ENCODE assay signal across 16 cellular contexts in the genomic region with DNA sequence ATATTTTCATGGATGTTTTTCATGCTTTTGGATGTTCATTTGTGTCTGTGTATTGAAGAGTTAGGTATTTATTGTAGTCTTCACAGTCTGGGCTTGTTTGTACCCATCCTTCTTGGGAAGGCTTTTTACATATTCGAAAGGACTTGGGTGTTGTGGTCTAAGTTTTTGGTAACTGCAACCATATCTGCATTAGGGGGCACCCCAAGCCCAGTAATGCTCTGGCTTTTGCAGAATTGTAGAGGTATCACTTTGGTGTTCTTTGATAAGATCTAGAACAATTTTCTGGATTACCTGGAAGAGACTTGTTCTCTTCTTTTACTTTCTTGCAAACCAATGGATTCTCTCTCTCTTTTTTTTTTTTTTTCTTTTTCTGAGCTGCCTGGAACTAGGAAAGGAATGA.
DNase-seq lines count a peak whose midpoint lies in the region; ATAC-seq and TF ChIP-seq lines count a peak whose summit lies in the region.
"Had no signal": no experiment of that assay in that cellular context is flagged by ENCODE, and none has a peak within 500 bp of the region (broad histone marks: within the 10 kb centered on the region; RNA-seq: fewer than 3 reads in every experiment).

No MANE protein-coding gene starts in this region.

- peak; percentile 70 to 72 for TF ChIP-seq RAD21 in liver (IDR thresholded peaks at IDR 0.05)

- no peak overlapping the region for H3K27ac ChIP-seq in liver (ENCODE audit: low read depth in 1 of 2, low read length in 2 of 2)
- H3K27ac ChIP-seq: parathyroid adenoma, PC-9 had no signal

- no peak overlapping the region for H3K27ac Mint-ChIP-seq in activated CD4-positive, alpha-beta T cell treated with anti-CD3 and anti-CD28 coated beads for 36 hours
- H3K27ac Mint-ChIP-seq: T-helper 2 cell treated with Interferon-gamma antibody and Interleukin-4, amounts not matched to agents 5 μg/mL and 100 μg/mL, for 36 hours had no signal

- H3K9ac ChIP-seq in liver (ENCODE audit: low read depth in 1 of 2, low read length in 2 of 2): no peak overlapping the region
- H3K9ac ChIP-seq: parathyroid adenoma had no signal

- CTCF ChIA-PET in activated CD4-positive, alpha-beta T cell treated with anti-CD3 and anti-CD28 coated beads for 36 hours (lab: Charles Lee): no interaction called here

- peak; percentile 27 for DNase-seq in activated CD4-positive, alpha-beta T cell treated with anti-CD3 and anti-CD28 coated beads for 36 hours
- DNase-seq in activated CD4-positive, alpha-beta T cell treated with anti-CD3 and anti-CD28 coated beads, Interleukin-2, amount 50 U/mL, for 48 hours: no peak
- DNase-seq in GM20000 (ENCODE audit: low spot score): no peak
- peak; percentile 10 for DNase-seq in OCI-M1 (lab: John Stamatoyannopoulos, UW)
- DNase-seq in medulla oblongata (ENCODE audit: extremely low spot score): no peak
- DNase-seq in RPMI8226: no peak
- no peak for DNase-seq in nucleus accumbens (lab: John Stamatoyannopoulos, UW)
- DNase-seq: DND-41; effector CD4-positive, alpha-beta T cell; IMR-90; NCI-H2029; PC-9 had no signal

- no peaks in the 10 kb centered on the region for H3K27me3 ChIP-seq in liver (ENCODE audit: control insufficient read depth in 4 of 4, insufficient read depth in 4 of 4, low read length in 3 of 4)

- peaks cover 0 to 5% (median 0%) of the 10 kb centered on the region in 4 donors for H3K4me1 ChIP-seq in liver (ENCODE audit: control insufficient read depth in 4 of 4, insufficient read depth in 4 of 4, low read length in 3 of 4)
- H3K4me1 ChIP-seq: parathyroid adenoma had no signal

- peaks cover 4% of the 10 kb centered on the region for H3K27me3 Mint-ChIP-seq in activated CD4-positive, alpha-beta T cell treated with anti-CD3 and anti-CD28 coated beads for 36 hours

- no peaks in the 10 kb centered on the region for H3K9me3 ChIP-seq in liver (ENCODE audit: control insufficient read depth in 4 of 4, low read length in 3 of 4)

- intact Hi-C loops in activated CD4-positive, alpha-beta T cell treated with anti-CD3 and anti-CD28 coated beads for 36 hours (cut with DNase I, micrococcal nuclease): no loop called here

- H3K36me3 ChIP-seq in liver (ENCODE audit: control insufficient read depth in 4 of 4, insufficient read depth in 3 of 4, low read depth in 1 of 4, low read length in 3 of 4): no peaks in the 10 kb centered on the region

- WGBS in liver: 74% methylated on average over 1 of the region's 1 CpG

- H3K4me3 ChIP-seq in liver (ENCODE audit: low read depth in 1 of 3, low read length in 3 of 3): no peak overlapping the region
- H3K4me3 ChIP-seq: lung, PC-9 had no signal

- TF ChIP-seq CTCF in GM20000 (IDR thresholded peaks at IDR 0.05; ENCODE audit: extremely low read depth, missing control alignments) (peak; percentile 9), liver (IDR thresholded peaks at IDR 0.05; ENCODE audit: low read depth, low read length, missing input control) (peak; percentile 28)

- POLR2A ChIA-PET in activated CD4-positive, alpha-beta T cell treated with anti-CD3 and anti-CD28 coated beads for 36 hours (lab: Charles Lee): no interaction called here

- H3K4me3 Mint-ChIP-seq in activated CD4-positive, alpha-beta T cell treated with anti-CD3 and anti-CD28 coated beads for 36 hours: no peak overlapping the region
- H3K4me3 Mint-ChIP-seq: T-helper 2 cell treated with Interferon-gamma antibody and Interleukin-4, amounts not matched to agents 5 μg/mL and 100 μg/mL, for 36 hours had no signal

- no peak for ATAC-seq in activated CD4-positive, alpha-beta T cell treated with anti-CD3 and anti-CD28 coated beads for 36 hours

- peaks cover 2% of the 10 kb centered on the region for H3K9me3 Mint-ChIP-seq in activated CD4-positive, alpha-beta T cell treated with anti-CD3 and anti-CD28 coated beads for 36 hours (ENCODE audit: low read depth)

- H3K36me3 Mint-ChIP-seq in activated CD4-positive, alpha-beta T cell treated with anti-CD3 and anti-CD28 coated beads for 36 hours (ENCODE audit: low read depth): peaks cover under 1% of the 10 kb centered on the region

- H3K4me1 Mint-ChIP-seq in activated CD4-positive, alpha-beta T cell treated with anti-CD3 and anti-CD28 coated beads for 36 hours: peaks cover 2% of the 10 kb centered on the region

TF ChIP-seq in liver, 16 proteins besides CTCF, POLR2A, EP300 and RAD21:
- no peak for TF ChIP-seq EGR1 (IDR thresholded peaks at IDR 0.05; ENCODE audit: low read depth in 2 of 2)
- no peak for TF ChIP-seq GABPA (IDR thresholded peaks at IDR 0.05 in 1 of 2, conservative IDR thresholded peaks at IDR 0.05 in 1 of 2)
- TF ChIP-seq JUND (IDR thresholded peaks at IDR 0.05): no peak
- no peak for TF ChIP-seq HNF4G (IDR thresholded peaks at IDR 0.05)
- no peak for TF ChIP-seq SP1 (IDR thresholded peaks at IDR 0.05)
- no peak for TF ChIP-seq FOXA1 (IDR thresholded peaks at IDR 0.05)
- no peak for TF ChIP-seq ATF3 (IDR thresholded peaks at IDR 0.05)
- TF ChIP-seq HNF4A (conservative IDR thresholded peaks at IDR 0.05): no peak
- TF ChIP-seq TAF1 (conservative IDR thresholded peaks at IDR 0.05): no peak
- TF ChIP-seq NR2F2 (IDR thresholded peaks at IDR 0.05): no peak
- TF ChIP-seq ZBTB33 (IDR thresholded peaks at IDR 0.05): no peak
- TF ChIP-seq MAX (IDR thresholded peaks at IDR 0.05): no peak
- no peak for TF ChIP-seq RXRA (IDR thresholded peaks at IDR 0.05)
- TF ChIP-seq YY1 (IDR thresholded peaks at IDR 0.05): no peak
- no peak for TF ChIP-seq FOXA2 (IDR thresholded peaks at IDR 0.05)
- TF ChIP-seq REST (IDR thresholded peaks at IDR 0.05): no peak

Comparison
In these comparisons a context has a peak if more than half of its experiments do, and no peak if none do; other contexts are left out.
1. DNase-seq: peak in activated CD4-positive, alpha-beta T cell treated with anti-CD3 and anti-CD28 coated beads for 36 hours (single experiment) and OCI-M1 (single experiment); none in activated CD4-positive, alpha-beta T cell treated with anti-CD3 and anti-CD28 coated beads, Interleukin-2, amount 50 U/mL, for 48 hours (0 of 2), GM20000 (single experiment), medulla oblongata (single experiment), RPMI8226 (single experiment) and nucleus accumbens (0 of 56).